1 cellular context compared by ENCODE assay signal in genomic region chr16:74991593-74992403, GRCh38.
TF ChIP-seq lines count a peak whose summit lies in the region.

No MANE protein-coding gene starts in this region.

TF ChIP-seq in K562, 482 proteins besides CTCF, POLR2A, EP300 and RAD21 (continued from another document and continues in another):
- no peak for TF ChIP-seq CHD7 (IDR thresholded peaks at IDR 0.05; ENCODE audit: low read depth, low read length)
- no peak for TF ChIP-seq ZFP91 (CRISPR knock-in tag; IDR thresholded peaks at IDR 0.05)
- TF ChIP-seq HLTF (IDR thresholded peaks at IDR 0.05) = no peak
- TF ChIP-seq PTRF (tag; IDR thresholded peaks at IDR 0.05) = no peak
- TF ChIP-seq PHTF2 (CRISPR knock-in tag; IDR thresholded peaks at IDR 0.05) = no peak
- peak; percentile 85 for TF ChIP-seq ARID1B (IDR thresholded peaks at IDR 0.05)
- no peak for TF ChIP-seq NFXL1 (CRISPR knock-in tag; IDR thresholded peaks at IDR 0.05)
- no peak for TF ChIP-seq HCFC1 (IDR thresholded peaks at IDR 0.05; ENCODE audit: low read depth, low read length)
- TF ChIP-seq WHSC1 (IDR thresholded peaks at IDR 0.05; ENCODE audit: low read length) = no peak
- no peak for TF ChIP-seq ELF1 (tag; IDR thresholded peaks at IDR 0.05)
- TF ChIP-seq COPS2 (conservative IDR thresholded peaks at IDR 0.05) = no peak
- no peak for TF ChIP-seq ZNF217 (CRISPR knock-in tag; IDR thresholded peaks at IDR 0.05)
- no peak for TF ChIP-seq ZNF589 (CRISPR knock-in tag; IDR thresholded peaks at IDR 0.05; ENCODE audit: low read depth)
- TF ChIP-seq STAT6 (CRISPR knock-in tag; IDR thresholded peaks at IDR 0.05) = no peak
- TF ChIP-seq BCOR (IDR thresholded peaks at IDR 0.05) = peak; percentile 20; the same call in 1 of the 2 replicates
- TF ChIP-seq TAL1 (IDR thresholded peaks at IDR 0.05) = peak; percentile 67
- no peak for TF ChIP-seq ZNF586 (CRISPR knock-in tag; conservative IDR thresholded peaks at IDR 0.05)
- no peak for TF ChIP-seq TBP (optimal IDR thresholded peaks at IDR 0.05; ENCODE audit: low read depth, low read length)
- TF ChIP-seq PURB (CRISPR knock-in tag; IDR thresholded peaks at IDR 0.05; ENCODE audit: low read depth) = no peak
- no peak for TF ChIP-seq NFRKB (IDR thresholded peaks at IDR 0.05; ENCODE audit: low read depth)
- TF ChIP-seq SPI1 (IDR thresholded peaks at IDR 0.05; ENCODE audit: borderline replicate concordance, low read depth, low read length) = no peak
- peak; percentile 52 for TF ChIP-seq GATA2 (CRISPR knock-in tag; IDR thresholded peaks at IDR 0.05)
- TF ChIP-seq ZNF785 (CRISPR knock-in tag; IDR thresholded peaks at IDR 0.05) = no peak
- no peak for TF ChIP-seq NFIC (IDR thresholded peaks at IDR 0.05)
- TF ChIP-seq MAZ (CRISPR knock-in tag; conservative IDR thresholded peaks at IDR 0.05 in 1 of 2, IDR thresholded peaks at IDR 0.05 in 1 of 2) = no peak
- TF ChIP-seq KHSRP (IDR thresholded peaks at IDR 0.05) = no peak
- no peak for TF ChIP-seq THAP7 (CRISPR knock-in tag; IDR thresholded peaks at IDR 0.05)
- TF ChIP-seq RUNX1 (IDR thresholded peaks at IDR 0.05; ENCODE audit: low read depth) = no peak
- peak; percentile 66; the same call in 1 of the 2 replicates for TF ChIP-seq HMBOX1 (IDR thresholded peaks at IDR 0.05)
- no peak for TF ChIP-seq RHOXF2B (CRISPR knock-in tag; conservative IDR thresholded peaks at IDR 0.05)
- no peak for TF ChIP-seq ZNF263 (CRISPR knock-in tag; IDR thresholded peaks at IDR 0.05; ENCODE audit: borderline replicate concordance)
- TF ChIP-seq RB1 (IDR thresholded peaks at IDR 0.05; ENCODE audit: low read depth) = no peak
- no peak for TF ChIP-seq TFE3 (CRISPR knock-in tag; IDR thresholded peaks at IDR 0.05)
- TF ChIP-seq ZBTB26 (CRISPR knock-in tag; IDR thresholded peaks at IDR 0.05) = no peak
- TF ChIP-seq POLR3A (IDR thresholded peaks at IDR 0.05; ENCODE audit: borderline replicate concordance, extremely low read depth, insufficient read depth, insufficient read length) = no peak
- no peak for TF ChIP-seq HNRNPUL1 (IDR thresholded peaks at IDR 0.05; ENCODE audit: low read length)
- TF ChIP-seq ZFPM2 (CRISPR knock-in tag; IDR thresholded peaks at IDR 0.05) = no peak
- no peak for TF ChIP-seq SETDB1 (IDR thresholded peaks at IDR 0.05; ENCODE audit: low read length)
